In genomic region chr12:48925218-48925871, GRCh38 we compare ENCODE assay signal across 7 cellular contexts. TPM values are rescaled to one million over a fixed set of nuclear protein-coding genes. Genes with fewer than 3 reads are reported as not detected.
DNase-seq lines count a peak whose midpoint lies in the region; ATAC-seq and TF ChIP-seq lines count a peak whose summit lies in the region.

FKBP11 (minus strand) TSS chr12:48925492; CDS start chr12:48925428, 64 bp downstream.

- peak within 1 kb of the TSS; percentile 93 for H3K27ac Mint-ChIP-seq in T-helper 17 cell

- peak within 1 kb of the TSS; percentile 92 for H3K4me3 Mint-ChIP-seq in T-helper 17 cell

- DNase-seq in T-helper 17 cell (peak; percentile 56 to 71 (median 61)), astrocyte of the spinal cord (ENCODE audit: low read depth, low spot score) (peak; percentile 37), NCI-H1105 treated with DMSO at 0.1 percent for 48 hours (lab: John Stamatoyannopoulos, UW) (no peak)
- peak; percentile 39 to 57 (median 49) for DNase-seq in stimulated activated CD4-positive, alpha-beta T cell treated with anti-CD3 and anti-CD28 coated beads, Interleukin-12 subunit alpha, Interleukin-12 subunit beta, amount 100 ng/mL, for 48 hours (ENCODE audit: low read depth in 2 of 3, low spot score in 1 of 3)

- H3K4me3 ChIP-seq in astrocyte of the spinal cord (ENCODE audit: low read depth, low read length): peak within 1 kb of the TSS; percentile 94
- peak within 1 kb of the TSS; percentile 88 for H3K4me3 ChIP-seq in iPS-20b (ENCODE audit: low read length)

- H3K9me3 ChIP-seq in T-helper 17 cell (ENCODE audit: control insufficient read depth, low read length, poor library complexity, severe bottlenecking) (no peaks in the 10 kb centered on the region), iPS-20b (ENCODE audit: insufficient read depth, low read depth, low read length) (no peaks in the 10 kb centered on the region)

- TF ChIP-seq CTCF in astrocyte of the spinal cord (IDR thresholded peaks at IDR 0.05; ENCODE audit: low read depth, low read length): no peak

- peaks cover 5% of the 10 kb centered on the region; the same call in 1 of the 2 replicates for H3K4me1 ChIP-seq in iPS-20b (ENCODE audit: insufficient read depth, low read length)

- H3K27me3 Mint-ChIP-seq in T-helper 17 cell: no peaks in the 10 kb centered on the region

- in situ Hi-C loops in GM18951 (cut with MboI; ENCODE audit: low sequenced_read_pairs, unreplicated experiment): no loop called here
- in situ Hi-C loops in astrocyte of the spinal cord (cut with HindIII; ENCODE audit: low sequenced_read_pairs): no loop called here

- no peaks in the 10 kb centered on the region for H3K27me3 ChIP-seq in iPS-20b (ENCODE audit: insufficient read depth, low read length)

- H3K9ac ChIP-seq in iPS-20b (ENCODE audit: low read depth, low read length): peak within 1 kb of the TSS; percentile 92

- TF ChIP-seq POLR2A in GM18951 (IDR thresholded peaks at IDR 0.05; ENCODE audit: extremely low read depth, insufficient read depth, insufficient read length): peak; percentile 85

- peaks cover 46% of the 10 kb centered on the region for H3K4me1 Mint-ChIP-seq in T-helper 17 cell

- H3K36me3 Mint-ChIP-seq in T-helper 17 cell (ENCODE audit: low read depth): peaks cover 8% of the 10 kb centered on the region

- no peak within 1 kb of the TSS for H3K27ac ChIP-seq in iPS-20b (ENCODE audit: low read length)

- H3K36me3 ChIP-seq in iPS-20b (ENCODE audit: insufficient read depth, low read depth, low read length): peaks cover 54% of the 10 kb centered on the region

- ATAC-seq in HG03097 (IDR thresholded peaks at IDR 0.05; ENCODE audit: low FRiP score, unreplicated experiment) (peak; percentile 52), T-helper 17 cell (peak; percentile 81)

RNA-seq across cellular contexts. Expression of gene FKBP11, which starts in this region (rescaled TPM):
- total RNA-seq in T-helper 17 cell: 100 to 1,000 TPM; 132 to 145 TPM
